In genomic region chr5:38742821-38743220, GRCh38 we compare ENCODE assay signal across 21 cellular contexts.
"Had no signal": no experiment of that assay in that cellular context is flagged by ENCODE, and none has a peak within 500 bp of the region (broad histone marks: within the 10 kb centered on the region; RNA-seq: fewer than 3 reads in every experiment).

No MANE protein-coding gene starts in this region.

- H3K9me2 ChIP-seq: SK-N-SH had no signal

- DNase-seq: KBM-7, MV-4-11, NCI-H1048, NCI-H1105, NCI-H1417, NCI-H1436 treated with DMSO at 0.1 percent for 48 hours, NCI-H1694, NCI-H187 treated with DMSO at 0.1 percent for 48 hours, NCI-H2029 treated with DMSO at 0.1 percent for 48 hours, NCI-H226, NCI-H446, NCI-H510A, NCI-H524 treated with DMSO at 0.1 percent for 48 hours, NCI-H69, NCI-H774, PC-3, SHP77, SK-N-SH had no signal

- H3K9ac ChIP-seq: SK-N-SH had no signal

- H3K27ac ChIP-seq: HL-60, RWPE1 had no signal

- ATAC-seq: Panc1, PC-3 had no signal

- H3K4me2 ChIP-seq: SK-N-SH had no signal
